In the genomic region with DNA sequence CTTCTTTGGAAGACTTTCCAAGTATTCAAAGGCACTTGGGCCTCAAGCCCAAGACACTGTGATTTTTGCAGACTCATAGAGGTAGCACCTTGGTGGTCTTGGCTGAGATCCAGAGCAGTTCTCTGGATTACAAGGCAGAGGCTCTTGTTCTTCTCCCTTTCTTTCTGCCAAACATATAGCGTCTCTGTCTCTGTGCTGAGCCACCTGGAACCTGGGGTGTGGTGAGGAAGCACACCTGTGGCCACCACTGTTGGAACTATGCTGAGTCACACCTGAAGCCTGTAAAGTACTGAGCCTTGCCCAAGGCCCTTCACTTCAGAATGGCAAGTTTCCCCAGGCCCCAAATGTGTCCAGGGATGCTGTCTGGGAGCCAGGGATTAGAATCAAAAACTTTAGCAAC, we compare ENCODE assay signal across 24 cellular contexts.
DNase-seq lines count a peak whose midpoint lies in the region; ATAC-seq and TF ChIP-seq lines count a peak whose summit lies in the region.
"Had no signal": no experiment of that assay in that cellular context is flagged by ENCODE, and none has a peak within 500 bp of the region (broad histone marks: within the 10 kb centered on the region; RNA-seq: fewer than 3 reads in every experiment).

No MANE protein-coding gene starts in this region.

- H3K9ac ChIP-seq in smooth muscle cell (ENCODE audit: low read depth), result no peak overlapping the region

- peaks cover 23% of the 10 kb centered on the region; the same call in 2 of the 3 replicates for H3K36me3 Mint-ChIP-seq in GM23338 (ENCODE audit: low read depth)
- peaks cover 17% of the 10 kb centered on the region for H3K36me3 Mint-ChIP-seq in WTC11

- TF ChIP-seq CTCF in GM23338 (conservative IDR thresholded peaks at IDR 0.05; ENCODE audit: low read depth in 2 of 2) (no peak), WTC11 (IDR thresholded peaks at IDR 0.05) (no peak), smooth muscle cell (IDR thresholded peaks at IDR 0.05; ENCODE audit: borderline replicate concordance, insufficient read depth, poor library complexity, severe bottlenecking) (no peak), gastroesophageal sphincter (IDR thresholded peaks at IDR 0.05) (no peak), A673 (conservative IDR thresholded peaks at IDR 0.05; ENCODE audit: low read depth, low read length) (no peak)

- H4K20me1 ChIP-seq in GM23338 (replicated peaks; ENCODE audit: insufficient read depth) (no peaks in the 10 kb centered on the region), smooth muscle cell (ENCODE audit: low read depth) (no peaks in the 10 kb centered on the region)

- peaks cover 3% of the 10 kb centered on the region for H3K9me3 ChIP-seq in smooth muscle cell (replicated peaks; ENCODE audit: low read depth)
- H3K9me3 ChIP-seq in gastroesophageal sphincter, result peaks cover 0 to 15% (median 0%) of the 10 kb centered on the region in 3 donors
- H3K9me3 ChIP-seq in A673 (ENCODE audit: low read depth, low read length, poor library complexity, severe bottlenecking), result peaks cover 20% of the 10 kb centered on the region

- H3K27ac ChIP-seq in GM23338 (ENCODE audit: low read depth) (no peak overlapping the region), smooth muscle cell (ENCODE audit: low read depth) (peak overlapping the region; percentile 51), gastroesophageal sphincter (no peak overlapping the region), A673 (ENCODE audit: low read depth, low read length, poor library complexity, severe bottlenecking) (no peak overlapping the region)
- H3K27ac ChIP-seq: C4-2B, SJCRH30 had no signal

- H3F3A ChIP-seq in GM23338 (replicated peaks; ENCODE audit: low read depth) (no peaks in the 10 kb centered on the region), smooth muscle cell (ENCODE audit: low read depth) (no peaks in the 10 kb centered on the region)

- no peaks in the 10 kb centered on the region for H3K27me3 ChIP-seq in GM23338 (ENCODE audit: insufficient read depth)
- no peaks in the 10 kb centered on the region for H3K27me3 ChIP-seq in smooth muscle cell (ENCODE audit: low read depth)
- no peaks in the 10 kb centered on the region for H3K27me3 ChIP-seq in gastroesophageal sphincter
- H3K27me3 ChIP-seq in A673 (replicated peaks; ENCODE audit: insufficient read depth, low read depth, low read length, poor library complexity), result no peaks in the 10 kb centered on the region
- H3K27me3 ChIP-seq: breast epithelium, SJCRH30 had no signal

- no peak for DNase-seq in GM23338 (ENCODE audit: low spot score)
- DNase-seq in WTC11 (ENCODE audit: low spot score), result no peak
- peak; percentile 70 for DNase-seq in islet precursor cell
- no peak for DNase-seq in smooth muscle cell (lab: John Stamatoyannopoulos, UW; ENCODE audit: unreplicated experiment)
- no peak for DNase-seq in activated gamma-delta T cell (lab: John Stamatoyannopoulos, UW)
- no peak for DNase-seq in Right ventricle myocardium superior
- DNase-seq in A673 (ENCODE audit: low spot score), result no peak
- DNase-seq: activated CD4-positive, alpha-beta T cell treated with anti-CD3 and anti-CD28 coated beads for 36 hours; activated naive CD4-positive, alpha-beta T cell; activated T-cell treated with anti-CD3 and anti-CD28 coated beads, Interleukin-2, amount 50 U/mL, for 4 hours; DMS 273 treated with DMSO at 0.1 percent for 48 hours; effector memory CD8-positive, alpha-beta T cell; kidney; NCI-H1417; NCI-H510A treated with DMSO at 0.1 percent for 48 hours; NK-92 treated with Interleukin-12 subunit alpha and Interleukin-12 subunit beta, amount 100 ng/mL, for 24 hours; SJCRH30; stimulated activated CD4-positive, alpha-beta T cell treated with anti-CD3 and anti-CD28 coated beads, Interleukin-1b, Interleukin-23, amount 100 ng/mL, for 48 hours; substantia nigra had no signal

- H3K27me3 Mint-ChIP-seq in GM23338 (ENCODE audit: insufficient read depth, low read depth, poor library complexity) (peaks cover 2% of the 10 kb centered on the region), WTC11 (ENCODE audit: low read depth) (no peaks in the 10 kb centered on the region)
- H3K27me3 Mint-ChIP-seq: effector memory CD8-positive, alpha-beta T cell had no signal

- no peak overlapping the region for H3K4me3 Mint-ChIP-seq in GM23338
- no peak overlapping the region for H3K4me3 Mint-ChIP-seq in WTC11
- H3K4me3 Mint-ChIP-seq: activated CD4-positive, alpha-beta T cell treated with anti-CD3 and anti-CD28 coated beads for 36 hours; activated T-cell treated with anti-CD3 and anti-CD28 coated beads, Interleukin-2, amount 50 U/mL, for 4 hours; effector memory CD8-positive, alpha-beta T cell had no signal

- no peak for TF ChIP-seq EP300 in gastroesophageal sphincter (IDR thresholded peaks at IDR 0.05)

- H3K27ac Mint-ChIP-seq in GM23338 (peak overlapping the region; percentile 87), WTC11 (peak overlapping the region; percentile 51; the same call in 1 of the 2 replicates)
- H3K27ac Mint-ChIP-seq: activated CD4-positive, alpha-beta T cell treated with anti-CD3 and anti-CD28 coated beads for 36 hours; effector memory CD8-positive, alpha-beta T cell had no signal

- H3K4me1 Mint-ChIP-seq in GM23338 (peaks cover 11% of the 10 kb centered on the region), WTC11 (peaks cover 7% of the 10 kb centered on the region)
- H3K4me1 Mint-ChIP-seq: activated CD4-positive, alpha-beta T cell treated with anti-CD3 and anti-CD28 coated beads for 36 hours had no signal

- CTCF ChIA-PET in WTC11 (lab: Charles Lee) (no interaction called here), A673 (lab: Charles Lee) (no interaction called here)

- no peaks in the 10 kb centered on the region for H3K79me2 ChIP-seq in GM23338 (replicated peaks; ENCODE audit: insufficient read depth)
- no peaks in the 10 kb centered on the region for H3K79me2 ChIP-seq in smooth muscle cell (ENCODE audit: low read depth)

- intact Hi-C loops in Right ventricle myocardium superior (cut with DNase I), result no loop called here
- intact Hi-C loops in A673 (cut with micrococcal nuclease; ENCODE audit: unreplicated experiment), result no loop called here

- 80% methylated on average over 1 of the region's 1 CpG for WGBS in smooth muscle cell (ENCODE audit: low lambda C conversion rate)
- WGBS in gastroesophageal sphincter (ENCODE audit: low coverage in 1 of 2), 2 donors, result no CpG with 5 or more reads among the region's 1 CpG

- ATAC-seq in GM23338 (no peak), WTC11 (peak; percentile 65), gastroesophageal sphincter (no peak), Right ventricle myocardium superior (ENCODE audit: poor library complexity) (no peak)
- ATAC-seq: activated CD4-positive, alpha-beta T cell treated with anti-CD3 and anti-CD28 coated beads for 36 hours; activated T-cell treated with anti-CD3 and anti-CD28 coated beads, Interleukin-2, amount 50 U/mL, for 4 hours; effector memory CD8-positive, alpha-beta T cell; Panc1 had no signal

- H3K36me3 ChIP-seq in GM23338 (ENCODE audit: insufficient read depth), result peaks cover 5% of the 10 kb centered on the region
- H3K36me3 ChIP-seq in smooth muscle cell (ENCODE audit: low read depth), result no peaks in the 10 kb centered on the region
- H3K36me3 ChIP-seq in gastroesophageal sphincter, result no peaks in the 10 kb centered on the region
- H3K36me3 ChIP-seq in A673 (ENCODE audit: insufficient read depth, low read length, poor library complexity, severe bottlenecking), result no peaks in the 10 kb centered on the region
- H3K36me3 ChIP-seq: breast epithelium, SJCRH30 had no signal

- H3K4me3 ChIP-seq in GM23338 (no peak overlapping the region), smooth muscle cell (no peak overlapping the region), gastroesophageal sphincter (no peak overlapping the region), A673 (ENCODE audit: low read depth, low read length, poor library complexity, severe bottlenecking) (no peak overlapping the region)
- H3K4me3 ChIP-seq: breast epithelium, SJCRH30, skin epidermis had no signal

- POLR2A ChIA-PET in WTC11 (lab: Charles Lee) (no interaction called here), A673 (lab: Charles Lee; ENCODE audit: low non-redundant PET) (no interaction called here)

- BruUV-seq in A673 (replicated peaks; lab: Mats Ljungman, UMichigan), result no TSS peak

- H2AFZ ChIP-seq in GM23338, result no peak overlapping the region
- no peak overlapping the region for H2AFZ ChIP-seq in smooth muscle cell (ENCODE audit: low read depth)

- no peaks in the 10 kb centered on the region for H3K9me2 ChIP-seq in GM23338 (ENCODE audit: insufficient read depth)

- H3K9me3 Mint-ChIP-seq in GM23338 (peaks cover 22% of the 10 kb centered on the region), WTC11 (peaks cover 29% of the 10 kb centered on the region)

- no peak for TF ChIP-seq POLR2A in gastroesophageal sphincter (IDR thresholded peaks at IDR 0.05)

- H3K4me1 ChIP-seq in GM23338 (ENCODE audit: insufficient read depth) (no peaks in the 10 kb centered on the region), smooth muscle cell (ENCODE audit: low read depth) (no peaks in the 10 kb centered on the region), gastroesophageal sphincter (no peaks in the 10 kb centered on the region), A673 (ENCODE audit: insufficient read depth, low read length, poor library complexity, severe bottlenecking) (peaks cover 6% of the 10 kb centered on the region)
- H3K4me1 ChIP-seq: breast epithelium had no signal

- H3K4me2 ChIP-seq in GM23338 (no peak overlapping the region), smooth muscle cell (no peak overlapping the region)

TF ChIP-seq in GM23338, 12 proteins besides CTCF, POLR2A, EP300 and RAD21 (continues in another document):
- TF ChIP-seq EZH2 (IDR thresholded peaks at IDR 0.05; ENCODE audit: low read depth, unreplicated experiment), result no peak
- TF ChIP-seq EZH2phosphoT487 (IDR thresholded peaks at IDR 0.05; ENCODE audit: unreplicated experiment), result no peak

TF ChIP-seq in WTC11, 78 proteins besides CTCF, POLR2A, EP300 and RAD21 (continues in another document):
- TF ChIP-seq ZNF232 (CRISPR knock-in tag; IDR thresholded peaks at IDR 0.05), result no peak
- TF ChIP-seq, protein P1, sequence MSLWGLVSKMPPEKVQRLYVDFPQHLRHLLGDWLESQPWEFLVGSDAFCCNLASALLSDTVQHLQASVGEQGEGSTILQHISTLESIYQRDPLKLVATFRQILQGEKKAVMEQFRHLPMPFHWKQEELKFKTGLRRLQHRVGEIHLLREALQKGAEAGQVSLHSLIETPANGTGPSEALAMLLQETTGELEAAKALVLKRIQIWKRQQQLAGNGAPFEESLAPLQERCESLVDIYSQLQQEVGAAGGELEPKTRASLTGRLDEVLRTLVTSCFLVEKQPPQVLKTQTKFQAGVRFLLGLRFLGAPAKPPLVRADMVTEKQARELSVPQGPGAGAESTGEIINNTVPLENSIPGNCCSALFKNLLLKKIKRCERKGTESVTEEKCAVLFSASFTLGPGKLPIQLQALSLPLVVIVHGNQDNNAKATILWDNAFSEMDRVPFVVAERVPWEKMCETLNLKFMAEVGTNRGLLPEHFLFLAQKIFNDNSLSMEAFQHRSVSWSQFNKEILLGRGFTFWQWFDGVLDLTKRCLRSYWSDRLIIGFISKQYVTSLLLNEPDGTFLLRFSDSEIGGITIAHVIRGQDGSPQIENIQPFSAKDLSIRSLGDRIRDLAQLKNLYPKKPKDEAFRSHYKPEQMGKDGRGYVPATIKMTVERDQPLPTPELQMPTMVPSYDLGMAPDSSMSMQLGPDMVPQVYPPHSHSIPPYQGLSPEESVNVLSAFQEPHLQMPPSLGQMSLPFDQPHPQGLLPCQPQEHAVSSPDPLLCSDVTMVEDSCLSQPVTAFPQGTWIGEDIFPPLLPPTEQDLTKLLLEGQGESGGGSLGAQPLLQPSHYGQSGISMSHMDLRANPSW (CRISPR knock-in tag; conservative IDR thresholded peaks at IDR 0.05; ENCODE audit: low read depth), result no peak
